In the genomic region with DNA sequence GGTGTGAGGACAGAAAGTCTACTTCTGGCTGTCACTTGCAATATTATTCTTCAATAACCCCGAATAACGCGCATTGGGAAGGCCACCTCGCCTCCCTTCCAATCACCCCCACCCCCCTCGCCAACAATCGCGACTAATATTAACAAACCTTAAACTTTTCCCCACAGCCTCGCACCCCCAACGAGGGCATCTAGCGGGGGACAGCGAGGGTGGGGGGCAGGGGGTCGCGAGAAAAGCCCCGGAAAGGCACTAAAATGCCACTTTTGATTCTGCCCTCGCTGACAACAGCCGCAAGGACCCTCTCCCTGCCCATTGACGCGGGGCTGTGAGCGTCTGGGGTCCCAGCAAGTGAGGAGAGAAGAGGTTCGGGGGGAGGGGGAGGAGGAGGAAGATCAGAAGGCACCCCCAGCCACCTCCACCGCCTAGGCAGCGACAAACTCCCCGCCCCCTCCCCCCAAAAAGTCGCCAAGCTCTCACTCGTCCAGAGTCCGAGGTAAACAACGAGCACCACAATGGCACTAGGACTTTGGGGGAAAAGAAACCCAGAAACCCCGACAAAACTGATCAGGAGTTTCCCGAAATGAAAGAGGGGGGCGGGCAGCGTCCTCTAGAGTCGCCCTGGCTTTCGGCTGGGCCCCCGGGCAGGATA, we compare ENCODE assay signal across 8 cellular contexts. TPM values are rescaled to one million over a fixed set of nuclear protein-coding genes. Genes with fewer than 3 reads are reported as not detected.
DNase-seq lines count a peak whose midpoint lies in the region; ATAC-seq and TF ChIP-seq lines count a peak whose summit lies in the region.

No MANE protein-coding gene starts in this region.

- H3K9ac ChIP-seq in GM23248, result peak overlapping the region; percentile 86

- no peaks in the 10 kb centered on the region for H3K27me3 Mint-ChIP-seq in effector memory CD8-positive, alpha-beta T cell

- in situ Hi-C loops in GM23248 (cut with MboI), result no loop called here
- in situ Hi-C loops in Panc1 (cut with HindIII; ENCODE audit: low pct_unique_long_range_greater_than_20kb, low sequenced_read_pairs), result no loop called here

- 0 to 2% methylated on average over 25 to 34 of the region's 34 CpGs for WGBS in GM23248 (ENCODE audit: low coverage in 1 of 2, low lambda C conversion rate in 2 of 2, missing lambda C conversion rate in 2 of 2), 2 experiments

- no peaks in the 10 kb centered on the region for H3K36me3 ChIP-seq in GM23248 (ENCODE audit: low read depth)
- no peaks in the 10 kb centered on the region for H3K36me3 ChIP-seq in Panc1 (ENCODE audit: control insufficient read depth, insufficient read depth, low read length)
- no peaks in the 10 kb centered on the region for H3K36me3 ChIP-seq in muscle layer of duodenum (ENCODE audit: control insufficient read depth in 1 of 2, insufficient read depth in 2 of 2, low read length in 2 of 2)

- H3K4me1 Mint-ChIP-seq in effector memory CD8-positive, alpha-beta T cell (ENCODE audit: low read depth in 2 of 2), result peaks cover 39 to 58% of the 10 kb centered on the region in 2 donors

- H3K4me2 ChIP-seq in GM23248 (ENCODE audit: unreplicated experiment), result peak overlapping the region; percentile 94

- H3K27ac ChIP-seq in GM23248 (peak overlapping the region; percentile 63), Panc1 (ENCODE audit: low read length) (no peak overlapping the region), muscle layer of duodenum (ENCODE audit: low read length) (peak overlapping the region; percentile 79)

- peak overlapping the region; percentile 94 for H3K4me3 ChIP-seq in GM23248
- peak overlapping the region; percentile 45 to 49 for H3K4me3 ChIP-seq in Panc1 (ENCODE audit: low read depth in 2 of 2, low read length in 2 of 2)
- H3K4me3 ChIP-seq in muscle layer of duodenum (ENCODE audit: low read depth in 1 of 2, low read length in 2 of 2), result peak overlapping the region; percentile 73 to 81

- peak overlapping the region; percentile 97 for H3K27ac Mint-ChIP-seq in effector memory CD8-positive, alpha-beta T cell

- H3K9me3 ChIP-seq in GM23248 (ENCODE audit: low read depth) (no peaks in the 10 kb centered on the region), Panc1 (ENCODE audit: control insufficient read depth, insufficient read depth, low read depth, low read length) (no peaks in the 10 kb centered on the region), muscle layer of duodenum (ENCODE audit: control insufficient read depth in 1 of 2, low read length in 2 of 2) (no peaks in the 10 kb centered on the region)

- BruUV-seq in Panc1 (replicated peaks; lab: Mats Ljungman, UMichigan), result no TSS peak

- H3K4me1 ChIP-seq in GM23248 (ENCODE audit: insufficient read depth) (peaks cover 13% of the 10 kb centered on the region), Panc1 (ENCODE audit: control insufficient read depth, insufficient read depth, low read length) (peaks cover 2% of the 10 kb centered on the region), muscle layer of duodenum (ENCODE audit: control insufficient read depth in 1 of 2, insufficient read depth in 2 of 2, low read length in 2 of 2) (peaks cover 14 to 17% of the 10 kb centered on the region in 2 donors)

- DNase-seq in GM23248, result no peak
- no peak for DNase-seq in Panc1 (ENCODE audit: low read depth, low spot score)
- DNase-seq in effector memory CD8-positive, alpha-beta T cell, result peak in 1 of 3 experiments; percentile 6
- DNase-seq in SKM-1 (lab: John Stamatoyannopoulos, UW; ENCODE audit: unreplicated experiment), result no peak
- DNase-seq in RPMI8226, result no peak

- ATAC-seq in Panc1 (peak; percentile 33; the same call in 1 of the 2 replicates), GM21515 (IDR thresholded peaks at IDR 0.05; ENCODE audit: unreplicated experiment) (no peak), GM21360 (IDR thresholded peaks at IDR 0.05; ENCODE audit: unreplicated experiment) (no peak)
- no peak for ATAC-seq in effector memory CD8-positive, alpha-beta T cell (replicated peaks)

- H3K9me2 ChIP-seq in GM23248 (ENCODE audit: insufficient read depth), result no peaks in the 10 kb centered on the region

- CTCF ChIA-PET in Panc1 (lab: Charles Lee), result no interaction called here

- no peaks in the 10 kb centered on the region for H3F3A ChIP-seq in GM23248 (ENCODE audit: insufficient read depth)

- peak overlapping the region; percentile 91 to 97 for H3K4me3 Mint-ChIP-seq in effector memory CD8-positive, alpha-beta T cell

- H3K9me3 Mint-ChIP-seq in effector memory CD8-positive, alpha-beta T cell, result no peaks in the 10 kb centered on the region

- peak overlapping the region; percentile 99 for H2AFZ ChIP-seq in GM23248

- intact Hi-C loops in Panc1 (cut with micrococcal nuclease; ENCODE audit: unreplicated experiment), result no loop called here

- no peaks in the 10 kb centered on the region for H4K20me1 ChIP-seq in GM23248 (ENCODE audit: insufficient read depth)

- H3K36me3 Mint-ChIP-seq in effector memory CD8-positive, alpha-beta T cell (ENCODE audit: insufficient read depth), result peaks cover 47% of the 10 kb centered on the region

- H3K27me3 ChIP-seq in GM23248 (replicated peaks; ENCODE audit: insufficient read depth) (no peaks in the 10 kb centered on the region), Panc1 (ENCODE audit: control insufficient read depth, insufficient read depth, low read length) (peaks cover 12% of the 10 kb centered on the region), muscle layer of duodenum (ENCODE audit: low read depth, low read length) (no peaks in the 10 kb centered on the region)

- H3K79me2 ChIP-seq in GM23248 (ENCODE audit: insufficient read depth), result peaks cover 22% of the 10 kb centered on the region

- POLR2A ChIA-PET in Panc1 (lab: Charles Lee), result no interaction called here

- no peak for TF ChIP-seq CTCF in Panc1 (IDR thresholded peaks at IDR 0.05)

RNA-seq across cellular contexts. Expression of a gene that starts 0.8 kb away (rescaled TPM):
- total RNA-seq in GM23248 (2014; rRNA removed; shearing (Covaris generic)), result 12.0 and 31.4 TPM in 2 replicates
- polyA plus RNA-seq in GM23248 (2016; fragmentation: Nextera tagmentation; extraction: Ambion mirVana), result 5.5 and 5.7 TPM in 2 replicates
- 0.31 TPM for total RNA-seq in Panc1 (2021; ENCODE audit: unreplicated experiment)
- not detected for polyA plus RNA-seq in Panc1 (2012; ENCODE audit: insufficient read length)
